ENCODE assay signal across 9 cellular contexts in genomic region chr15:74065684-74066411, GRCh38. TPM values are rescaled to one million over a fixed set of nuclear protein-coding genes. Genes with fewer than 3 reads are reported as not detected.
DNase-seq lines count a peak whose midpoint lies in the region; ATAC-seq, FAIRE-seq and TF ChIP-seq lines count a peak whose summit lies in the region.
"Not testable (repeated sequence)": the region's sequence is repeated elsewhere in the genome, so short reads cannot be mapped to it uniquely, and the experiment has no call there.
"Had no signal": no experiment of that assay in that cellular context is flagged by ENCODE, and none has a peak within 500 bp of the region (broad histone marks: within the 10 kb centered on the region; RNA-seq: fewer than 3 reads in every experiment).

No MANE protein-coding gene starts in this region.

- TF ChIP-seq CTCF in activated B cell treated with CpG ODN at 0.5 μM for 24 hours (IDR thresholded peaks at IDR 0.05) (peak; percentile 27), epithelial cell of proximal tubule (conservative IDR thresholded peaks at IDR 0.05; ENCODE audit: low read depth, low read length) (peak; percentile 41)

- not testable (repeated sequence) for H3K9me3 Mint-ChIP-seq in activated B cell treated with CpG ODN at 0.5 μM for 24 hours

- not testable (repeated sequence) for TF ChIP-seq POLR2A in GM12892 (IDR thresholded peaks at IDR 0.05; ENCODE audit: low read depth, low read length)

- H3K36me3 Mint-ChIP-seq in activated B cell treated with CpG ODN at 0.5 μM for 24 hours (ENCODE audit: low read depth) = not testable (repeated sequence)

- POLR2A ChIA-PET in activated B cell treated with CpG ODN at 0.5 μM for 24 hours (lab: Charles Lee) = not testable (repeated sequence)

- ATAC-seq in HG03135 (IDR thresholded peaks at IDR 0.05; ENCODE audit: unreplicated experiment) (peak; percentile 47), activated B cell treated with CpG ODN at 0.5 μM for 24 hours (ENCODE audit: low read depth) (peak; percentile 97)

- H3K27me3 Mint-ChIP-seq in activated B cell treated with CpG ODN at 0.5 μM for 24 hours = not testable (repeated sequence)

- peak; percentile 71 for FAIRE-seq in GM12892 (lab: Jason Lieb, UNC)

- CTCF ChIA-PET in activated B cell treated with CpG ODN at 0.5 μM for 24 hours (lab: Charles Lee) = not testable (repeated sequence)

- not testable (repeated sequence) for H3K4me1 Mint-ChIP-seq in activated B cell treated with CpG ODN at 0.5 μM for 24 hours

- not testable (repeated sequence) for H3K4me3 ChIP-seq in epithelial cell of proximal tubule (ENCODE audit: low read depth, low read length)

- DNase-seq in GM12892 (ENCODE audit: insufficient read length); epithelial cell of proximal tubule (ENCODE audit: low read depth): not testable (repeated sequence)
- DNase-seq in activated B cell treated with CpG ODN at 0.5 μM for 24 hours (peak; percentile 43), mucosa of gallbladder (ENCODE audit: low spot score) (peak; percentile 42), ureter (ENCODE audit: low spot score) (peak; percentile 47)
- peak; percentile 87 for DNase-seq in activated effector memory CD4-positive, alpha-beta T cell treated with anti-CD3 and anti-CD28 coated beads, Interleukin-2, amount 50 U/mL, for 16 hours
- DNase-seq in stimulated activated CD4-positive, alpha-beta T cell treated with anti-CD3 and anti-CD28 coated beads, Interleukin-1b, Interleukin-23, amount 100 ng/mL, for 48 hours = peak; percentile 48

- not testable (repeated sequence) for H3K4me3 Mint-ChIP-seq in activated B cell treated with CpG ODN at 0.5 μM for 24 hours

- intact Hi-C loops in activated B cell treated with CpG ODN at 0.5 μM for 24 hours (cut with micrococcal nuclease) = not testable (repeated sequence)

- H3K27ac Mint-ChIP-seq in activated B cell treated with CpG ODN at 0.5 μM for 24 hours = not testable (repeated sequence)

RNA-seq across cellular contexts. Expression of gene GOLGA6A, which starts 16.5 kb away (rescaled TPM):
- 0.08 TPM for polyA plus RNA-seq in GM12892 (2012; ENCODE audit: missing spikeins)
- total RNA-seq in activated B cell treated with CpG ODN at 0.5 μM for 24 hours = not detected in 2 replicates
- total RNA-seq in epithelial cell of proximal tubule = not detected in 2 replicates
- not detected for total RNA-seq in mucosa of gallbladder
- total RNA-seq in ureter = not detected
- total RNA-seq: dermis microvascular lymphatic vessel endothelial cell had no signal
